Comparison of ENCODE assay signal across 7 cellular contexts in the genomic region with DNA sequence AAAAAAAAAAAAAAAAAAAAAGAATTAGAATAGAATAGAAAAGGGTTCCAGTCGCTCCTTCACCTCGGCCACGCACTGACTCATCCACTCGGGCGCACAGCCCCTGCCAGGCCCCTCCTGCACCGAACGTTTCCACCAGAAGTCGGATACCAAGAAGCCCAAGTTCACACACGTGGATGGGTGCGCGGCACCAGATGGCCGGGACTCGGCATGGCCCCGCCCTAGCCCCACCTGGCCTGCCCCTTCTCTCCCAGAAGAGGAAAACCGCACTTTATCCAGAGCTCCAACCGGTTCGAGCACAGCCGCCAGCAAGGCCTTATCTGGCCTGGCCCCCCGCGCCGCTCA. TPM values are rescaled to one million over a fixed set of nuclear protein-coding genes. Genes with fewer than 3 reads are reported as not detected.
DNase-seq lines count a peak whose midpoint lies in the region; ATAC-seq and TF ChIP-seq lines count a peak whose summit lies in the region.

No MANE protein-coding gene starts in this region.

- H3F3A ChIP-seq in smooth muscle cell (ENCODE audit: low read depth): peaks cover 3% of the 10 kb centered on the region

- H3K27me3 ChIP-seq in H7 (ENCODE audit: control insufficient read depth, insufficient read depth, low read length): peaks cover 59% of the 10 kb centered on the region
- no peaks in the 10 kb centered on the region for H3K27me3 ChIP-seq in RWPE2 (ENCODE audit: insufficient read depth, poor library complexity, severe bottlenecking)
- H3K27me3 ChIP-seq in esophagus (ENCODE audit: control insufficient read depth in 1 of 2, insufficient read depth in 2 of 2, low read length in 2 of 2): peaks cover 0 to 6% of the 10 kb centered on the region in 2 donors
- peaks cover 64% of the 10 kb centered on the region for H3K27me3 ChIP-seq in smooth muscle cell (ENCODE audit: low read depth)

- H3K9me3 ChIP-seq in RWPE2 (ENCODE audit: severe bottlenecking) (no peaks in the 10 kb centered on the region), esophagus (ENCODE audit: control insufficient read depth in 2 of 2, insufficient read depth in 1 of 2, low read depth in 1 of 2, low read length in 1 of 2) (peaks cover 0 to 5% of the 10 kb centered on the region in 2 donors), smooth muscle cell (replicated peaks; ENCODE audit: low read depth) (no peaks in the 10 kb centered on the region)

- H3K9ac ChIP-seq in smooth muscle cell (ENCODE audit: low read depth): no peak overlapping the region

- DNase-seq in H7: no peak
- peak; percentile 50 for DNase-seq in RWPE2 (ENCODE audit: low spot score)
- no peak for DNase-seq in smooth muscle cell (lab: John Stamatoyannopoulos, UW; ENCODE audit: unreplicated experiment)

- H3K4me1 ChIP-seq in RWPE2 (ENCODE audit: insufficient read depth, poor library complexity, severe bottlenecking): peaks cover 3% of the 10 kb centered on the region
- H3K4me1 ChIP-seq in esophagus (ENCODE audit: control insufficient read depth in 2 of 2, insufficient read depth in 2 of 2, low read length in 1 of 2): peaks cover 11 to 27% of the 10 kb centered on the region in 2 donors
- peaks cover 4% of the 10 kb centered on the region for H3K4me1 ChIP-seq in smooth muscle cell (ENCODE audit: low read depth)

- no peak overlapping the region for H3K27ac ChIP-seq in RWPE2 (ENCODE audit: poor library complexity, severe bottlenecking)
- H3K27ac ChIP-seq in esophagus (ENCODE audit: low read depth in 2 of 2, low read length in 1 of 2): peak overlapping the region; percentile 73 to 81
- no peak overlapping the region for H3K27ac ChIP-seq in smooth muscle cell (ENCODE audit: low read depth)

- no peaks in the 10 kb centered on the region for H3K36me3 ChIP-seq in H7 (replicated peaks; ENCODE audit: control insufficient read depth, insufficient read depth, low read length)
- no peaks in the 10 kb centered on the region for H3K36me3 ChIP-seq in RWPE2 (ENCODE audit: low read depth)
- H3K36me3 ChIP-seq in esophagus (ENCODE audit: control insufficient read depth in 2 of 2, insufficient read depth in 2 of 2, low read length in 1 of 2): no peaks in the 10 kb centered on the region
- no peaks in the 10 kb centered on the region for H3K36me3 ChIP-seq in smooth muscle cell (ENCODE audit: low read depth)

- no peak for ATAC-seq in RWPE2 (ENCODE audit: low read depth)
- no peak for ATAC-seq in GM19452 (IDR thresholded peaks at IDR 0.05; ENCODE audit: unreplicated experiment)
- no peak for ATAC-seq in HG02970 (IDR thresholded peaks at IDR 0.05; ENCODE audit: low FRiP score, unreplicated experiment)
- no peak for ATAC-seq in GM18505 (IDR thresholded peaks at IDR 0.05; ENCODE audit: unreplicated experiment)

- WGBS in esophagus, 2 donors: 7 to 16% methylated on average over 21 of the region's 21 CpGs
- WGBS in smooth muscle cell (ENCODE audit: low lambda C conversion rate): 16% methylated on average over 16 of the region's 21 CpGs

- H3K79me2 ChIP-seq in smooth muscle cell (ENCODE audit: low read depth): no peaks in the 10 kb centered on the region

- peak overlapping the region; percentile 84 for H3K4me2 ChIP-seq in smooth muscle cell

- H2AFZ ChIP-seq in smooth muscle cell (ENCODE audit: low read depth): no peak overlapping the region

- no peak for TF ChIP-seq POLR2A in GM18505 (IDR thresholded peaks at IDR 0.05; ENCODE audit: borderline replicate concordance, extremely low read depth, insufficient read depth, insufficient read length)

- no peaks in the 10 kb centered on the region for H4K20me1 ChIP-seq in smooth muscle cell (ENCODE audit: low read depth)

- H3K4me3 ChIP-seq in H7 (ENCODE audit: insufficient read depth, low read depth, low read length): peak overlapping the region; percentile 54; the same call in 1 of the 2 replicates
- peak overlapping the region; percentile 36 for H3K4me3 ChIP-seq in RWPE2 (ENCODE audit: severe bottlenecking)
- peak overlapping the region in 1 of 2 donors; percentile 46 for H3K4me3 ChIP-seq in esophagus (ENCODE audit: low read depth in 1 of 2, low read length in 2 of 2)
- H3K4me3 ChIP-seq in smooth muscle cell: no peak overlapping the region

- TF ChIP-seq CTCF in RWPE2 (IDR thresholded peaks at IDR 0.05; ENCODE audit: poor library complexity, severe bottlenecking) (no peak), smooth muscle cell (IDR thresholded peaks at IDR 0.05; ENCODE audit: borderline replicate concordance, insufficient read depth, poor library complexity, severe bottlenecking) (no peak)

RNA-seq across cellular contexts. Expression of a gene that starts 5.9 kb away (rescaled TPM):
- total RNA-seq in H7 (2014; rRNA removed; shearing (Covaris generic)): 0.14 and 0.22 TPM in 2 replicates
- under 1 TPM; 0.14 to 0.16 TPM for polyA plus RNA-seq in esophagus
- total RNA-seq in smooth muscle cell: 0.13 TPM in 1 of 2 replicates, not detected in the other
- 0.57 and 2.5 TPM in 2 replicates for polyA plus RNA-seq in smooth muscle cell

RNA-seq across cellular contexts. Expression of a gene that starts 20.0 kb away (rescaled TPM):
- total RNA-seq in H7 (2014; rRNA removed; shearing (Covaris generic)): 1.6 and 4.0 TPM in 2 replicates
- 1 to 10 TPM; 3.3 to 4.7 TPM for polyA plus RNA-seq in esophagus
- total RNA-seq in smooth muscle cell: 7.6 and 7.8 TPM in 2 replicates
- 6.3 and 7.4 TPM in 2 replicates for polyA plus RNA-seq in smooth muscle cell

RNA-seq across cellular contexts. Expression of a gene that starts 35.4 kb away (rescaled TPM):
- 21.1 and 24.3 TPM in 2 replicates for total RNA-seq in H7 (2014; rRNA removed; shearing (Covaris generic))
- polyA plus RNA-seq in esophagus: 10 to 100 TPM; 12.8 to 35.1 TPM
- 6.7 and 8.2 TPM in 2 replicates for total RNA-seq in smooth muscle cell
- polyA plus RNA-seq in smooth muscle cell: 9.2 and 13.1 TPM in 2 replicates

RNA-seq across cellular contexts. Expression of a gene that starts 38.3 kb away (rescaled TPM):
- 3.5 and 5.0 TPM in 2 replicates for total RNA-seq in H7 (2014; rRNA removed; shearing (Covaris generic))
- 1 to 10 TPM; 8.5 to 8.8 TPM for polyA plus RNA-seq in esophagus
- total RNA-seq in smooth muscle cell: 8.8 and 10.9 TPM in 2 replicates
- 15.9 and 21.2 TPM in 2 replicates for polyA plus RNA-seq in smooth muscle cell

RNA-seq across cellular contexts. Expression of a gene that starts 46.3 kb away (rescaled TPM):
- total RNA-seq in H7 (2014; rRNA removed; shearing (Covaris generic)): 1.7 TPM in 1 of 2 replicates, not detected in the other
- polyA plus RNA-seq in esophagus: under 1 TPM in 1 of 2 donors, not detected in 1; 0.08 TPM
- total RNA-seq in smooth muscle cell: 18.7 and 20.7 TPM in 2 replicates
- polyA plus RNA-seq in smooth muscle cell: 44.0 and 46.6 TPM in 2 replicates

Comparison
In these comparisons a context has a peak if more than half of its experiments do, and no peak if none do; other contexts are left out.
1. H3K27ac ChIP-seq: peak in esophagus (2 of 2); none in RWPE2 (single experiment) and smooth muscle cell (single experiment).